ENCODE assay signal across 29 cellular contexts in the genomic region with DNA sequence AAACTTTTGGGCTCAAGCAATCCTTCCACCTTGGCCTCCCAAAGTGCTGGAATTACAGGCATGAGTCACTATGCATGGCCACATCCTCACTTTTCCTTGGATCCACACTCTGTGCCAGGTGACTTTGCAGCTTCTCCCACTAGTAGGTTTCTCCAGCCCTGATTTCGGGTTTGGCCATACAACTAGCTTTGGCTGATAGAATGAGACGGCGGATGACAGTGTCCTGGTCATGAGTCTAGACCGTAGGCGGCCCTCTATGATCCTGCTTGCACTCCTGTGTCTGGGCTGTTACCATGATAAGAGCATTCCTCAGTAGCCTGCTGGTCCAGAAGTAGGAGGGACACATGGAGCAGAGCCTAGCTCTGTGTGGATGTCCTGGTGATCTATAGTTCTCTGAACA.
A peak's percentile ranks its signal among the peaks of the same experiment; 100 is the strongest.
DNase-seq lines count a peak whose midpoint lies in the region; ATAC-seq and TF ChIP-seq lines count a peak whose summit lies in the region.
"Had no signal": no experiment of that assay in that cellular context is flagged by ENCODE, and none has a peak within 500 bp of the region (broad histone marks: within the 10 kb centered on the region; RNA-seq: fewer than 3 reads in every experiment).

No MANE protein-coding gene starts in this region.

- no peak overlapping the region for H3K27ac Mint-ChIP-seq in activated T-helper 1 cell treated with anti-CD3 and anti-CD28 coated beads, Interleukin-12 subunit alpha, Interleukin-12 subunit beta, Interleukin-2, Interleukin-4 antibody, amounts not matched to agents 30 ng/mL and 10 ng/mL and 1 ng/mL, durations not matched to agents 14 hours and 24 hours and 36 hours
- H3K27ac Mint-ChIP-seq: CD4-positive, alpha-beta T cell; H9; stimulated activated naive B cell treated with anti-CD40 and anti-IgM and Interleukin-4, amounts not matched to agents 10 μg/mL and 1 μg/mL and 100 μg/mL, for 72 hours; T-helper 1 cell treated with Interleukin-12 subunit alpha and Interleukin-12 subunit beta and Interleukin-4 antibody, amounts not matched to agents 30 μg/mL and 1 μg/mL, for 36 hours had no signal

- H3K4me3 Mint-ChIP-seq in activated T-helper 1 cell treated with anti-CD3 and anti-CD28 coated beads, Interleukin-12 subunit alpha, Interleukin-12 subunit beta, Interleukin-2, Interleukin-4 antibody, amounts not matched to agents 30 ng/mL and 10 ng/mL and 1 ng/mL, durations not matched to agents 14 hours and 24 hours and 36 hours: no peak overlapping the region
- H3K4me3 Mint-ChIP-seq: CD4-positive, alpha-beta T cell; H9; stimulated activated naive B cell treated with anti-CD40 and anti-IgM and Interleukin-4, amounts not matched to agents 10 μg/mL and 1 μg/mL and 100 μg/mL, for 72 hours; T-helper 1 cell treated with Interleukin-12 subunit alpha and Interleukin-12 subunit beta and Interleukin-4 antibody, amounts not matched to agents 30 μg/mL and 1 μg/mL, for 36 hours had no signal

- H2AFZ ChIP-seq in mesenchymal stem cell (ENCODE audit: low read depth, low read length): no peak overlapping the region
- H2AFZ ChIP-seq: PC-9 had no signal

- H3K4ac ChIP-seq in mesenchymal stem cell (ENCODE audit: low read depth in 1 of 2, low read length in 2 of 2): no peak overlapping the region

- H3K79me1 ChIP-seq in mesenchymal stem cell (replicated peaks; ENCODE audit: low read length, poor library complexity, severe bottlenecking): no peaks in the 10 kb centered on the region

- peaks cover 0 to 19% (median 3%) of the 10 kb centered on the region in 9 donors for H3K4me1 ChIP-seq in heart right ventricle
- H3K4me1 ChIP-seq in esophagus muscularis mucosa: peaks cover 0 to 23% (median 17%) of the 10 kb centered on the region in 4 donors
- peaks cover 2% of the 10 kb centered on the region for H3K4me1 ChIP-seq in mesenchymal stem cell (ENCODE audit: control insufficient read depth, insufficient read depth, low read depth, low read length)
- H3K4me1 ChIP-seq: body of pancreas had no signal

- H3K27me3 ChIP-seq in heart right ventricle (no peaks in the 10 kb centered on the region), esophagus muscularis mucosa (no peaks in the 10 kb centered on the region), mesenchymal stem cell (ENCODE audit: control insufficient read depth in 1 of 2, insufficient read depth in 1 of 2, low read length in 2 of 2) (no peaks in the 10 kb centered on the region)
- H3K27me3 ChIP-seq: body of pancreas, ovary had no signal

- H2BK12ac ChIP-seq in mesenchymal stem cell (ENCODE audit: low read length in 2 of 2): no peak overlapping the region

- no peak overlapping the region for H2AK5ac ChIP-seq in mesenchymal stem cell (ENCODE audit: low read length, severe bottlenecking)

- ATAC-seq in heart right ventricle: peak in 6 of 8 donors; percentile 25 to 70 (median 34)
- ATAC-seq: body of pancreas; HepG2; SK-N-SH treated with all-trans-retinoic acid at 6 μM for 48 hours; stimulated activated naive B cell treated with anti-CD40 and anti-IgM and Interleukin-4, amounts not matched to agents 10 μg/mL and 1 μg/mL and 100 μg/mL, for 72 hours had no signal

- peaks cover 3% of the 10 kb centered on the region for H3K27me3 Mint-ChIP-seq in activated T-helper 1 cell treated with anti-CD3 and anti-CD28 coated beads, Interleukin-12 subunit alpha, Interleukin-12 subunit beta, Interleukin-2, Interleukin-4 antibody, amounts not matched to agents 30 ng/mL and 10 ng/mL and 1 ng/mL, durations not matched to agents 14 hours and 24 hours and 36 hours (ENCODE audit: insufficient read depth)
- H3K27me3 Mint-ChIP-seq: CD4-positive, alpha-beta T cell; stimulated activated naive B cell treated with anti-CD40 and anti-IgM and Interleukin-4, amounts not matched to agents 10 μg/mL and 1 μg/mL and 100 μg/mL, for 72 hours had no signal

- no peak overlapping the region for H2BK15ac ChIP-seq in mesenchymal stem cell (ENCODE audit: low read depth, poor library complexity, severe bottlenecking)

- H3K14ac ChIP-seq in mesenchymal stem cell (ENCODE audit: low read length in 2 of 2): no peak overlapping the region

- peaks cover 5% of the 10 kb centered on the region for H3K9me3 Mint-ChIP-seq in activated T-helper 1 cell treated with anti-CD3 and anti-CD28 coated beads, Interleukin-12 subunit alpha, Interleukin-12 subunit beta, Interleukin-2, Interleukin-4 antibody, amounts not matched to agents 30 ng/mL and 10 ng/mL and 1 ng/mL, durations not matched to agents 14 hours and 24 hours and 36 hours
- H3K9me3 Mint-ChIP-seq: CD4-positive, alpha-beta T cell; H9 had no signal

- H3K4me2 ChIP-seq in mesenchymal stem cell (ENCODE audit: low read length, poor library complexity, severe bottlenecking): no peak overlapping the region

- H4K8ac ChIP-seq in mesenchymal stem cell (ENCODE audit: low read length): peak overlapping the region; percentile 36

- H3K23ac ChIP-seq in mesenchymal stem cell (ENCODE audit: low read length in 2 of 2): no peak overlapping the region

- no peak overlapping the region for H2BK5ac ChIP-seq in mesenchymal stem cell (ENCODE audit: low read depth, low read length, poor library complexity, severe bottlenecking)

- H3K36me3 ChIP-seq in heart right ventricle (no peaks in the 10 kb centered on the region), esophagus muscularis mucosa (no peaks in the 10 kb centered on the region), mesenchymal stem cell (ENCODE audit: control insufficient read depth in 1 of 2, insufficient read depth in 2 of 2, low read depth in 1 of 2, low read length in 2 of 2) (no peaks in the 10 kb centered on the region)
- H3K36me3 ChIP-seq: ovary had no signal

- no peak overlapping the region for H3K9ac ChIP-seq in mesenchymal stem cell (ENCODE audit: low read length)

- H3K4me3 ChIP-seq in heart right ventricle: no peak overlapping the region
- no peak overlapping the region for H3K4me3 ChIP-seq in esophagus muscularis mucosa
- H3K4me3 ChIP-seq in mesenchymal stem cell (ENCODE audit: insufficient read depth in 1 of 2, low read depth in 1 of 2, low read length in 2 of 2): no peak overlapping the region
- H3K4me3 ChIP-seq: body of pancreas, lung, ovary, PC-9, skin epidermis had no signal

- no peak overlapping the region for H4K91ac ChIP-seq in mesenchymal stem cell (ENCODE audit: low read length)

- H3K36me3 Mint-ChIP-seq in activated T-helper 1 cell treated with anti-CD3 and anti-CD28 coated beads, Interleukin-12 subunit alpha, Interleukin-12 subunit beta, Interleukin-2, Interleukin-4 antibody, amounts not matched to agents 30 ng/mL and 10 ng/mL and 1 ng/mL, durations not matched to agents 14 hours and 24 hours and 36 hours (ENCODE audit: low read depth): no peaks in the 10 kb centered on the region
- H3K36me3 Mint-ChIP-seq: stimulated activated naive B cell treated with anti-CD40 and anti-IgM and Interleukin-4, amounts not matched to agents 10 μg/mL and 1 μg/mL and 100 μg/mL, for 72 hours had no signal

- TF ChIP-seq EP300 in esophagus muscularis mucosa (IDR thresholded peaks at IDR 0.05): no peak

- H3K4me1 Mint-ChIP-seq in activated T-helper 1 cell treated with anti-CD3 and anti-CD28 coated beads, Interleukin-12 subunit alpha, Interleukin-12 subunit beta, Interleukin-2, Interleukin-4 antibody, amounts not matched to agents 30 ng/mL and 10 ng/mL and 1 ng/mL, durations not matched to agents 14 hours and 24 hours and 36 hours (ENCODE audit: low read depth): peaks cover 30% of the 10 kb centered on the region

- no peak overlapping the region for H2BK120ac ChIP-seq in mesenchymal stem cell (ENCODE audit: low read depth, low read length)

- no peak for TF ChIP-seq POLR2A in esophagus muscularis mucosa (IDR thresholded peaks at IDR 0.05; ENCODE audit: low read depth)

- in situ Hi-C loops in GM13976 (cut with MboI; ENCODE audit: low sequenced_read_pairs, unreplicated experiment): loop anchor here (25.0 kb wide), 1 partner anchor 316 kb away; a partner anchor contains a TSS

- no peak for TF ChIP-seq CTCF in heart right ventricle (IDR thresholded peaks at IDR 0.05)
- TF ChIP-seq CTCF in esophagus muscularis mucosa (IDR thresholded peaks at IDR 0.05): no peak
- no peak for TF ChIP-seq CTCF in GM13976 (IDR thresholded peaks at IDR 0.05; ENCODE audit: borderline replicate concordance, control extremely low read depth, extremely low read depth, insufficient read depth, missing control alignments)

- H3K27ac ChIP-seq in heart right ventricle (peak overlapping the region in 7 of 10 donors; percentile 9 to 85 (median 49)), esophagus muscularis mucosa (replicated peaks in 1 of 4) (no peak overlapping the region), mesenchymal stem cell (ENCODE audit: low read length, poor library complexity, severe bottlenecking) (no peak overlapping the region)
- H3K27ac ChIP-seq: body of pancreas, ovary had no signal

- peak overlapping the region in 1 of 2 experiments; percentile 30 for H3K18ac ChIP-seq in mesenchymal stem cell (ENCODE audit: low read depth in 1 of 2, low read length in 2 of 2)

- whole genome bisulfite sequencing in heart right ventricle, 2 donors: 72 to 76% methylated on average over 5 of the region's 5 CpGs
- no CpG with 5 or more reads among the region's 5 CpGs for WGBS in esophagus muscularis mucosa
- WGBS in mesenchymal stem cell: 93% methylated on average over 5 of the region's 5 CpGs

- DNase-seq in heart right ventricle: no peak
- DNase-seq in cardiac septum (ENCODE audit: low spot score): no peak
- peak; percentile 70 for DNase-seq in esophagus muscularis mucosa (ENCODE audit: extremely low spot score)
- DNase-seq in mesenchymal stem cell: no peak
- DNase-seq in DMS 273 (lab: John Stamatoyannopoulos, UW; ENCODE audit: unreplicated experiment): no peak
- no peak for DNase-seq in GM13976 (ENCODE audit: low spot score)
- DNase-seq in superior temporal gyrus (ENCODE audit: extremely low spot score): no peak
- DNase-seq in activated T-helper 1 cell treated with anti-CD3 and anti-CD28 coated beads, Interleukin-12 subunit alpha, Interleukin-12 subunit beta, Interleukin-2, Interleukin-4 antibody, amounts not matched to agents 30 ng/mL and 10 ng/mL and 1 ng/mL, durations not matched to agents 14 hours and 24 hours and 36 hours (ENCODE audit: low spot score): no peak
- DNase-seq: activated CD4-positive, alpha-beta T cell treated with anti-CD3 and anti-CD28 coated beads, Interleukin-2, amount 50 U/mL, for 4 hours; activated naive CD4-positive, alpha-beta T cell treated with Interleukin-2 at 50 U/mL for 16 hours; activated T-cell treated with anti-CD3 and anti-CD28 coated beads, Interleukin-2, amount 50 U/mL, for 48 hours; CD4-positive, alpha-beta T cell; Karpas-422; MV-4-11; NCI-H1436; NCI-H2081 treated with DMSO at 0.1 percent for 48 hours; NCI-H2227 treated with DMSO at 0.1 percent for 48 hours; NCI-H526 treated with DMSO at 0.1 percent for 48 hours; PC-9; retina; stimulated activated naive B cell treated with anti-CD40 and anti-IgM and Interleukin-4, amounts not matched to agents 10 μg/mL and 1 μg/mL and 100 μg/mL, for 72 hours had no signal

- intact Hi-C loops in heart right ventricle (cut with DNase I): loop anchor here in 1 of 10 donors (10.0 kb wide), 1 partner anchor 219 kb away; no protein-coding TSS in a partner anchor
- intact Hi-C loops in cardiac septum (cut with DNase I): no loop called here
- intact Hi-C loops in esophagus muscularis mucosa (cut with DNase I): no loop called here
- intact Hi-C loops in activated T-helper 1 cell treated with anti-CD3 and anti-CD28 coated beads, Interleukin-12 subunit alpha, Interleukin-12 subunit beta, Interleukin-2, Interleukin-4 antibody, amounts not matched to agents 30 ng/mL and 10 ng/mL and 1 ng/mL, durations not matched to agents 14 hours and 24 hours and 36 hours (cut with micrococcal nuclease): loop anchor here (2.0 to 10.0 kb wide), 9 partner anchors 31 to 921 kb away; a partner anchor contains a TSS

- H3K9me3 ChIP-seq in heart right ventricle (no peaks in the 10 kb centered on the region), esophagus muscularis mucosa (no peaks in the 10 kb centered on the region), mesenchymal stem cell (ENCODE audit: control insufficient read depth, low read length) (no peaks in the 10 kb centered on the region)
- H3K9me3 ChIP-seq: body of pancreas, ovary had no signal

Comparison
In these comparisons a context has a peak if more than half of its experiments do, and no peak if none do; other contexts are left out.
1. H3K27ac ChIP-seq: peak in heart right ventricle (7 of 10); none in esophagus muscularis mucosa (0 of 4) and mesenchymal stem cell (single experiment).